Comparison of ENCODE assay signal across 8 cellular contexts in the genomic region with DNA sequence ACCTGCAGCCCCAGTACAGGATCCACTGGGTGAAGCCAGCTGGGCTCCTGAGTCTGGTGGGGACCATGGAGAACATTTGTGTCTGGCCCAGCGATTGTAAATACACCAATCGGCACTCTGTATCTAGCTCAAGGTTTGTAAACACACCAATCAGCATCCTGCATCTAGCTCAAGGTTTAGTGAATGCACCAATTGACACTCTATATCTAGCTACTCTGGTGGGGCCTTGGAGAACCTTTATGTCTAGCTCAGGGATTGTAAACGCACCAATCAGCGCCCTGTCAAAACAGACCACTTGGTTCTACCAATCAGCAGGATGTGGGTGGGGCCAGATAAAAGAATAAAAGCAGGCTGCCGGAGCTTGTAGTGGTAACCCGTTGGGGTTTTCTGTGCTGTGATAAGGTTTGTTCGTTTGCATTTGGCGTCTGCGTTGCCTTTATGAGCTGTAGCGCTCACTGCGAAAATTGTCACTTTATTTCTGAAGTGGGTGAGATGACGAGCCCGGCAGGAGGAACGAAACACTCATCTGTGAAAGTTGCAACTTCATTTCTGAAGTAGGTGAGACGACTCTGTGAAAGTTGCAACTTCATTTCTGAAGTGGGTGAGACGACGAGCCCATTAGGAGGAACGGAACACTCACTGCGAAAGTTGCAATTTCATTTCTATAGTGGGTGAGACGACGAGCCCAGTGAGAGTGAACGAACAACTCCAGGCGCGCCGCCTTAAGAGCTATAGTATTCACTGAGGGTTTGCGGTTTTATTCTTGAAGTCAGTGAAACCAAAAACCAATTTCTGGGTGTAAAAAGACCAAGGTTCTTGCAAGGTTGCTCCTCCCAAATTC. TPM values are rescaled to one million over a fixed set of nuclear protein-coding genes. Genes with fewer than 3 reads are reported as not detected.
DNase-seq lines count a peak whose midpoint lies in the region; ATAC-seq lines count a peak whose summit lies in the region.

No MANE protein-coding gene starts in this region.

- POLR2A ChIA-PET in activated naive CD8-positive, alpha-beta T cell treated with anti-CD3 and anti-CD28 coated beads, Interleukin-2, amount 10 ng/mL, durations not matched to agents 7 days and 5 days (lab: Charles Lee) = interaction anchor here (0.6 to 3.3 kb wide), 34 partner anchors 9 to 177 kb away, joined by 3 to 98 read pairs (median 5); a partner anchor contains a TSS

- ATAC-seq in GM18867 (IDR thresholded peaks at IDR 0.05; ENCODE audit: unreplicated experiment) (peak; percentile 73), HG02870 (IDR thresholded peaks at IDR 0.05; ENCODE audit: unreplicated experiment) (peak; percentile 94)
- ATAC-seq in activated naive CD8-positive, alpha-beta T cell treated with anti-CD3 and anti-CD28 coated beads, Interleukin-2, amount 10 ng/mL, durations not matched to agents 7 days and 5 days (ENCODE audit: low read depth) = peak; percentile 82

- peaks cover 44% of the 10 kb centered on the region for H3K4me1 Mint-ChIP-seq in activated naive CD8-positive, alpha-beta T cell treated with anti-CD3 and anti-CD28 coated beads, Interleukin-2, amount 10 ng/mL, durations not matched to agents 7 days and 5 days

- peak overlapping the region; percentile 84 for H3K4me3 Mint-ChIP-seq in activated naive CD8-positive, alpha-beta T cell treated with anti-CD3 and anti-CD28 coated beads, Interleukin-2, amount 10 ng/mL, durations not matched to agents 7 days and 5 days

- no peaks in the 10 kb centered on the region for H3K27me3 Mint-ChIP-seq in activated naive CD8-positive, alpha-beta T cell treated with anti-CD3 and anti-CD28 coated beads, Interleukin-2, amount 10 ng/mL, durations not matched to agents 7 days and 5 days

- H3K36me3 Mint-ChIP-seq in activated naive CD8-positive, alpha-beta T cell treated with anti-CD3 and anti-CD28 coated beads, Interleukin-2, amount 10 ng/mL, durations not matched to agents 7 days and 5 days = peaks cover 49% of the 10 kb centered on the region

- DNase-seq in T follicular helper cell (ENCODE audit: low read depth) (peak; percentile 65), NCI-H1436 treated with DMSO at 0.1 percent for 48 hours (lab: John Stamatoyannopoulos, UW) (no peak), NCI-H345 (lab: John Stamatoyannopoulos, UW) (no peak), NCI-H2029 treated with DMSO at 0.1 percent for 48 hours (lab: John Stamatoyannopoulos, UW) (no peak)
- peak; percentile 72 for DNase-seq in activated naive CD8-positive, alpha-beta T cell treated with anti-CD3 and anti-CD28 coated beads, Interleukin-2, amount 10 ng/mL, durations not matched to agents 7 days and 5 days
- peak; percentile 57 to 80 (median 77) for DNase-seq in stimulated activated CD4-positive, alpha-beta T cell treated with anti-CD3 and anti-CD28 coated beads, TNF-alpha, amount 100 ng/mL, for 24 hours (ENCODE audit: low read depth in 3 of 3)

- H3K9me3 Mint-ChIP-seq in activated naive CD8-positive, alpha-beta T cell treated with anti-CD3 and anti-CD28 coated beads, Interleukin-2, amount 10 ng/mL, durations not matched to agents 7 days and 5 days = peaks cover 21% of the 10 kb centered on the region

- H3K27ac Mint-ChIP-seq in activated naive CD8-positive, alpha-beta T cell treated with anti-CD3 and anti-CD28 coated beads, Interleukin-2, amount 10 ng/mL, durations not matched to agents 7 days and 5 days = peak overlapping the region; percentile 96

RNA-seq across cellular contexts. Expression of a gene that starts 31.1 kb away (rescaled TPM):
- 10 to 100 TPM; 85.3 to 85.6 TPM for total RNA-seq in activated naive CD8-positive, alpha-beta T cell treated with anti-CD3 and anti-CD28 coated beads, Interleukin-2, amount 10 ng/mL, durations not matched to agents 7 days and 5 days

RNA-seq across cellular contexts. Expression of a gene that starts 37.1 kb away (rescaled TPM):
- 10 to 100 TPM; 56.4 to 56.8 TPM for total RNA-seq in activated naive CD8-positive, alpha-beta T cell treated with anti-CD3 and anti-CD28 coated beads, Interleukin-2, amount 10 ng/mL, durations not matched to agents 7 days and 5 days

RNA-seq across cellular contexts. Expression of a gene that starts 59.5 kb away (rescaled TPM):
- 10 to 100 TPM; 17.0 to 17.5 TPM for total RNA-seq in activated naive CD8-positive, alpha-beta T cell treated with anti-CD3 and anti-CD28 coated beads, Interleukin-2, amount 10 ng/mL, durations not matched to agents 7 days and 5 days

Comparison
In these comparisons a context has a peak if more than half of its experiments do, and no peak if none do; other contexts are left out.
1. DNase-seq: peak in T follicular helper cell (single experiment), activated naive CD8-positive, alpha-beta T cell treated with anti-CD3 and anti-CD28 coated beads, Interleukin-2, amount 10 ng/mL, durations not matched to agents 7 days and 5 days (single experiment) and stimulated activated CD4-positive, alpha-beta T cell treated with anti-CD3 and anti-CD28 coated beads, TNF-alpha, amount 100 ng/mL, for 24 hours (3 of 3); none in NCI-H1436 treated with DMSO at 0.1 percent for 48 hours (single experiment), NCI-H345 (single experiment) and NCI-H2029 treated with DMSO at 0.1 percent for 48 hours (single experiment).
2. Peak in every context shown above with its lines, with median percentiles within 50 percentile points of each other: ATAC-seq.